ENCODE assay signal across 8 cellular contexts in the genomic region with DNA sequence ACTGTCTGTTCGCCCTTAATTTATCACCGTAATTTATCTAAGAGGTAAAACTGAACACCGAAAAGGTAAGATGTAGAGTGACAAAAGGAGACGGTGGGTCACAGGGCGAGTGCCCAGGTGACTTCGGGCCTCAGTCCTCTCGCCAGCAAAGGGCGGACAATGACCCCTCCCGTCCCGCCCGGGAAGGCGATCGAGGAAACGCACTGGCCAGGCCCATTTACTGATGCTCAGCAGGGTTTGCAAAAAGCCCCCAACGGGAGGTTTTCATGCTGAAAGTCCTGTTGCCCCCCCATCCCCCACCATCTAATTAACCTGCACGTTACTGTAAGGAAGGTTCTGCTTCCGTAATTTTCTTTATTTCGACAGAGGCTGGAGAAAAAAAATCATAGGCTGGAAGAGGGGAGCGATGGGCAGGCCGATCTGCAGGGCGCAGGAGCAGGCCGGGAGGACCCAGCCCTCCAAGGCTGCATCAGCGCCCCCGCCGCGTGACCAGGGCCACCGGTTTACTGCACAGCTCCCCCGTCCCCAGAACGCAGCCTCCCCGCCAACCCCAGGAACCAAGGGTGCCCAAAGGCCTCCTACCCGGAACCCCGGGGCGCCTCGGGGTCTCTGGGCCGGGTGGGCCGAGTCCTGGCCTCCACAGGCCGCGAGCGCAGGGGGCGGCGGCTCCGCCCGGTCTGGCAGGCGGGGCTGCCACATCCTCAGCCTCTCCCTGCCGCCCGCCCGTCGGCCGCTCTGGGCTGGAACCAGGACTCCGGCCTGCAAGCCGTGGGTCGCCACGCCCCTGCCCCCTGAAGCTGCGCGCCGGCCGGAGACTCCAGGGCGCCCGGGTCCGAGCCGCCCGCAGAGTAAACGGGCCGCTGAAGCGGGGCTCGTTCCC. TPM values are rescaled to one million over a fixed set of nuclear protein-coding genes. Genes with fewer than 3 reads are reported as not detected.
DNase-seq lines count a peak whose midpoint lies in the region; ATAC-seq and TF ChIP-seq lines count a peak whose summit lies in the region.

No MANE protein-coding gene starts in this region.

- no peak for DNase-seq in AG09309 (ENCODE audit: low read depth)
- peak; percentile 65 to 70 for DNase-seq in SJSA1 (ENCODE audit: low read depth in 1 of 2, low spot score in 2 of 2)
- DNase-seq in head of caudate nucleus: peak; percentile 37 to 84 (median 70)
- DNase-seq in occipital lobe (lab: John Stamatoyannopoulos, UW): peak; percentile 61
- peak; percentile 62 to 67 for DNase-seq in thyroid gland

- no peaks in the 10 kb centered on the region for H3K9me3 Mint-ChIP-seq in activated naive CD8-positive, alpha-beta T cell (ENCODE audit: low read depth)

- H3K27ac ChIP-seq in SJSA1 (peak overlapping the region; percentile 19; the same call in 1 of the 2 replicates), thyroid gland (peak overlapping the region; percentile 64 to 86 (median 80))

- H3K4me3 ChIP-seq in AG09309 (ENCODE audit: control insufficient read depth, low read depth, low read length) (peak overlapping the region; percentile 61), SJSA1 (peak overlapping the region; percentile 75), thyroid gland (replicated peaks in 1 of 3) (peak overlapping the region; percentile 47 to 76 (median 73))

- H3K4me1 Mint-ChIP-seq in activated naive CD8-positive, alpha-beta T cell (ENCODE audit: low read depth): peaks cover 30% of the 10 kb centered on the region

- peaks cover 3% of the 10 kb centered on the region for H3K27me3 Mint-ChIP-seq in activated naive CD8-positive, alpha-beta T cell

- no peaks in the 10 kb centered on the region for H3K36me3 Mint-ChIP-seq in activated naive CD8-positive, alpha-beta T cell

- WGBS in thyroid gland, 2 donors: 7 to 13% methylated on average over 28 to 33 of the region's 66 CpGs

- H3K4me1 ChIP-seq in SJSA1 (replicated peaks) (peaks cover 11% of the 10 kb centered on the region), thyroid gland (peaks cover 34 to 35% of the 10 kb centered on the region in 2 donors)

- peaks cover 12% of the 10 kb centered on the region; the same call in 1 of the 2 replicates for H3K27me3 ChIP-seq in SJSA1 (replicated peaks)
- no peaks in the 10 kb centered on the region for H3K27me3 ChIP-seq in thyroid gland

- no peaks in the 10 kb centered on the region for H3K9me3 ChIP-seq in SJSA1 (replicated peaks)
- no peaks in the 10 kb centered on the region for H3K9me3 ChIP-seq in thyroid gland

- no peak for TF ChIP-seq CTCF in AG09309 (IDR thresholded peaks at IDR 0.05; ENCODE audit: control insufficient read depth, insufficient read depth, low read depth, low read length, missing control alignments)
- no peak for TF ChIP-seq CTCF in thyroid gland (IDR thresholded peaks at IDR 0.05)

- intact Hi-C loops in head of caudate nucleus (cut with DNase I): no loop called here
- intact Hi-C loops in thyroid gland (cut with DNase I): no loop called here

- ATAC-seq in GM19043 (IDR thresholded peaks at IDR 0.05; ENCODE audit: low read depth, unreplicated experiment): peak; percentile 9
- ATAC-seq in HG03442 (IDR thresholded peaks at IDR 0.05; ENCODE audit: unreplicated experiment): peak; percentile 23

- no peak for TF ChIP-seq POLR2A in thyroid gland (IDR thresholded peaks at IDR 0.05)

- H3K36me3 ChIP-seq in SJSA1: peaks cover 4% of the 10 kb centered on the region
- H3K36me3 ChIP-seq in thyroid gland: no peaks in the 10 kb centered on the region

- H3K4me3 Mint-ChIP-seq in activated naive CD8-positive, alpha-beta T cell: peak overlapping the region; percentile 86

- H3K27ac Mint-ChIP-seq in activated naive CD8-positive, alpha-beta T cell: no peak overlapping the region

RNA-seq across cellular contexts. Expression of a gene that starts 0.6 kb away (rescaled TPM):
- total RNA-seq in SJSA1 (2014; rRNA removed; shearing (Covaris generic)): 112 and 119 TPM in 2 replicates
- 143 TPM for total RNA-seq in occipital lobe
- 100 to 1,000 TPM in 1 of 4 donors, 10 to 100 TPM in 3; 75.3 to 111 (median 95.8) TPM for total RNA-seq in thyroid gland

RNA-seq across cellular contexts. Expression of a gene that starts 31.7 kb away (rescaled TPM):
- not detected in 2 replicates for total RNA-seq in SJSA1 (2014; rRNA removed; shearing (Covaris generic))
- total RNA-seq in occipital lobe (0.47 TPM), thyroid gland (not detected)

RNA-seq across cellular contexts. Expression of a gene that starts 43.5 kb away (rescaled TPM):
- total RNA-seq in SJSA1 (2014; rRNA removed; shearing (Covaris generic)): 8.8 and 14.7 TPM in 2 replicates
- total RNA-seq in occipital lobe (9.7 TPM), thyroid gland (10 to 100 TPM in 3 of 4 donors, 1 to 10 TPM in 1; 8.3 to 69.9 (median 48.3) TPM)
